8 cellular contexts compared by ENCODE assay signal in the genomic region with DNA sequence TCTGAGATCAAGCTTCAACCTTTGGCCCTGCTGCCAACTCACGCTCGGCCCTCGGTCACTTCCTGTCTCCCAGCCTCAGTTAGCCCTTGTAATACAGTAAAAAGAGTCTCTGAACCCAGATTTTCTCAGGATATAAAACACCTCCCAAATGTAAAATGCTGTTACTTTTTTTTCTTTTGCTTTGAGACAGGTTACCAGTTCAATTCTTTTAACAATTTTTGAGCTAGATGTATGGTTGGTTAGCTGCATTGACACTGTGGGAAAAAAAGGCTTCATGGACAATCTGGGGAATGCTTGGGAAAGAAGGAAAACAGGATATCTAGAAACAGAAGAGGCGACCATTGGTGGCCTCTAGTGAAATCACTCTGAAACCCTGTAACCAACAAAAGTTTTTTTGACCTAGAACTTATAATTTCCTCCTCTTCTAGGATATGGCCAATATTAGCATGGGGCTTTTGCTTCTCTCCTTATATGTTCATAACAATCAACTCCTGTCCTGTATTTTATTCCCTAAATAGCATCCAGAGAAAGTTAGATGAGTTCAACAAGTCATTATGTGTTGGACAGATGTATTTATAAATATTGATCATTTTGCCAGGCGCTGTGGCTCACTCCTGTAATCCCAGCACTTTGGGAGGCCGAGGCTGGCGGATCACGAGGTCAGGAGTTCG. TPM values are rescaled to one million over a fixed set of nuclear protein-coding genes. Genes with fewer than 3 reads are reported as not detected.
DNase-seq lines count a peak whose midpoint lies in the region; ATAC-seq, FAIRE-seq and TF ChIP-seq lines count a peak whose summit lies in the region.

No MANE protein-coding gene starts in this region.

- FAIRE-seq in H54 (lab: Jason Lieb, UNC), result no peak

- no peaks in the 10 kb centered on the region for H3K27me3 Mint-ChIP-seq in activated CD8-positive, alpha-beta memory T cell treated with anti-CD3 and anti-CD28 coated beads, Interleukin-2, amount 10 ng/mL, durations not matched to agents 7 days and 5 days
- H3K27me3 Mint-ChIP-seq in activated T-helper 17 cell treated with anti-CD3 and anti-CD28 coated beads, Interleukin-2, amount 50 U/mL, for 72 hours, result no peaks in the 10 kb centered on the region
- H3K27me3 Mint-ChIP-seq in immature natural killer cell (ENCODE audit: low read depth in 3 of 3), result peaks cover 2 to 9% (median 7%) of the 10 kb centered on the region in 3 donors

- H3K36me3 ChIP-seq in thoracic aorta, result no peaks in the 10 kb centered on the region

- POLR2A ChIA-PET in GM10248 (lab: Yijun Ruan, JAX), result interaction anchor here (1.3 to 1.9 kb wide), 3 partner anchors 17 to 103 kb away, joined by 3 to 10 read pairs (median 8); partner anchors contain the start of genes FOXD2 and STIL

- peaks cover 24 to 37% of the 10 kb centered on the region in 2 donors for H3K4me1 ChIP-seq in thoracic aorta (ENCODE audit: control insufficient read depth in 1 of 2, low read depth in 2 of 2)

- peaks cover 20% of the 10 kb centered on the region for H3K4me1 Mint-ChIP-seq in activated CD8-positive, alpha-beta memory T cell treated with anti-CD3 and anti-CD28 coated beads, Interleukin-2, amount 10 ng/mL, durations not matched to agents 7 days and 5 days
- H3K4me1 Mint-ChIP-seq in activated T-helper 17 cell treated with anti-CD3 and anti-CD28 coated beads, Interleukin-2, amount 50 U/mL, for 72 hours, result peaks cover 6% of the 10 kb centered on the region
- peaks cover 14 to 29% of the 10 kb centered on the region in 2 donors for H3K4me1 Mint-ChIP-seq in immature natural killer cell

- no peaks in the 10 kb centered on the region for H3K27me3 ChIP-seq in thoracic aorta (replicated peaks; ENCODE audit: insufficient read depth)

- peaks cover 4% of the 10 kb centered on the region for H3K36me3 Mint-ChIP-seq in activated CD8-positive, alpha-beta memory T cell treated with anti-CD3 and anti-CD28 coated beads, Interleukin-2, amount 10 ng/mL, durations not matched to agents 7 days and 5 days
- H3K36me3 Mint-ChIP-seq in activated T-helper 17 cell treated with anti-CD3 and anti-CD28 coated beads, Interleukin-2, amount 50 U/mL, for 72 hours (ENCODE audit: low read depth), result peaks cover 31% of the 10 kb centered on the region
- no peaks in the 10 kb centered on the region for H3K36me3 Mint-ChIP-seq in immature natural killer cell

- H3K27ac ChIP-seq in thoracic aorta, result peak overlapping the region; percentile 98

- TF ChIP-seq POLR2A in H54 (IDR thresholded peaks at IDR 0.05; ENCODE audit: low read depth, low read length), result no peak

- ATAC-seq in activated CD8-positive, alpha-beta memory T cell treated with anti-CD3 and anti-CD28 coated beads, Interleukin-2, amount 10 ng/mL, durations not matched to agents 7 days and 5 days, result no peak
- no peak for ATAC-seq in activated T-helper 17 cell treated with anti-CD3 and anti-CD28 coated beads, Interleukin-2, amount 50 U/mL, for 72 hours (replicated peaks)
- ATAC-seq in thoracic aorta (ENCODE audit: insufficient number of reproducible peaks, low FRiP score, low read depth), result no peak

- H3K9me3 ChIP-seq in thoracic aorta, result no peaks in the 10 kb centered on the region

- H3K4me3 ChIP-seq in thoracic aorta, result peak overlapping the region; percentile 86

- CTCF ChIA-PET in activated CD8-positive, alpha-beta memory T cell treated with anti-CD3 and anti-CD28 coated beads, Interleukin-2, amount 10 ng/mL, durations not matched to agents 7 days and 5 days (lab: Charles Lee), result interaction anchor here (0.8 to 1.6 kb wide), 6 partner anchors 11 to 154 kb away, joined by 3 to 5 read pairs (median 4); partner anchors contain the start of genes FOXD2 and STIL
- CTCF ChIA-PET in GM10248 (lab: Yijun Ruan, JAX), result interaction anchor here (0.6 to 2.0 kb wide), 6 partner anchors 9 to 101 kb away, joined by 3 to 7 read pairs (median 3); partner anchors contain the start of gene STIL

- TF ChIP-seq CTCF in thoracic aorta (IDR thresholded peaks at IDR 0.05) (no peak), GM10248 (IDR thresholded peaks at IDR 0.05; ENCODE audit: control extremely low read depth, extremely low read depth, low read depth, missing control alignments) (no peak)

- H3K27ac Mint-ChIP-seq in activated CD8-positive, alpha-beta memory T cell treated with anti-CD3 and anti-CD28 coated beads, Interleukin-2, amount 10 ng/mL, durations not matched to agents 7 days and 5 days, result peak overlapping the region; percentile 95
- peak overlapping the region; percentile 99 for H3K27ac Mint-ChIP-seq in activated T-helper 17 cell treated with anti-CD3 and anti-CD28 coated beads, Interleukin-2, amount 50 U/mL, for 72 hours
- peak overlapping the region; percentile 84 to 95 (median 94) for H3K27ac Mint-ChIP-seq in immature natural killer cell

- no peaks in the 10 kb centered on the region for H3K9me3 Mint-ChIP-seq in activated CD8-positive, alpha-beta memory T cell treated with anti-CD3 and anti-CD28 coated beads, Interleukin-2, amount 10 ng/mL, durations not matched to agents 7 days and 5 days (ENCODE audit: low read depth)
- H3K9me3 Mint-ChIP-seq in activated T-helper 17 cell treated with anti-CD3 and anti-CD28 coated beads, Interleukin-2, amount 50 U/mL, for 72 hours, result no peaks in the 10 kb centered on the region
- H3K9me3 Mint-ChIP-seq in immature natural killer cell, result no peaks in the 10 kb centered on the region

- DNase-seq in activated CD8-positive, alpha-beta memory T cell treated with anti-CD3 and anti-CD28 coated beads, Interleukin-2, amount 10 ng/mL, durations not matched to agents 7 days and 5 days, result no peak
- no peak for DNase-seq in activated CD8-positive, alpha-beta memory T cell treated with anti-CD3 and anti-CD28 coated beads for 24 hours
- DNase-seq in immature natural killer cell (peak in 1 of 3 donors; percentile 4), thoracic aorta (ENCODE audit: low spot score) (no peak), DMS153 treated with DMSO at 0.1 percent for 48 hours (lab: John Stamatoyannopoulos, UW; ENCODE audit: unreplicated experiment) (no peak), GM10248 (ENCODE audit: extremely low spot score) (no peak), H54 (ENCODE audit: insufficient read length, low spot score) (no peak)

- H3K4me3 Mint-ChIP-seq in activated CD8-positive, alpha-beta memory T cell treated with anti-CD3 and anti-CD28 coated beads, Interleukin-2, amount 10 ng/mL, durations not matched to agents 7 days and 5 days, result no peak overlapping the region
- no peak overlapping the region for H3K4me3 Mint-ChIP-seq in activated T-helper 17 cell treated with anti-CD3 and anti-CD28 coated beads, Interleukin-2, amount 50 U/mL, for 72 hours
- H3K4me3 Mint-ChIP-seq in immature natural killer cell, result peak overlapping the region in 4 of 5 donors; percentile 93 to 95 (median 94)

RNA-seq across cellular contexts. Expression of gene CMPK1, which starts 1.3 kb away (rescaled TPM):
- 10 to 100 TPM; 77.5 to 94.4 TPM for total RNA-seq in activated CD8-positive, alpha-beta memory T cell treated with anti-CD3 and anti-CD28 coated beads, Interleukin-2, amount 10 ng/mL, durations not matched to agents 7 days and 5 days
- 100 to 1,000 TPM in 1 of 2 donors, 10 to 100 TPM in 1; 95.3 to 124 TPM for total RNA-seq in activated T-helper 17 cell treated with anti-CD3 and anti-CD28 coated beads, Interleukin-2, amount 50 U/mL, for 72 hours
- 100 to 1,000 TPM; 122 to 171 (median 140) TPM for polyA plus RNA-seq in immature natural killer cell
- 100 to 1,000 TPM; 117 to 146 TPM for total RNA-seq in thoracic aorta

RNA-seq across cellular contexts. Expression of gene STIL, which starts 21.0 kb away (rescaled TPM):
- total RNA-seq in activated CD8-positive, alpha-beta memory T cell treated with anti-CD3 and anti-CD28 coated beads, Interleukin-2, amount 10 ng/mL, durations not matched to agents 7 days and 5 days, result 10 to 100 TPM; 38.6 to 51.3 TPM
- 10 to 100 TPM; 31.7 to 33.0 TPM for total RNA-seq in activated T-helper 17 cell treated with anti-CD3 and anti-CD28 coated beads, Interleukin-2, amount 50 U/mL, for 72 hours
- polyA plus RNA-seq in immature natural killer cell, result 1 to 10 TPM in 2 of 3 donors, under 1 TPM in 1; 0.54 to 1.8 (median 1.1) TPM
- 1 to 10 TPM; 1.1 to 2.2 TPM for total RNA-seq in thoracic aorta

Comparison
In these comparisons a context has a peak if more than half of its experiments do, and no peak if none do; other contexts are left out.
1. H3K4me3 Mint-ChIP-seq: peak in immature natural killer cell (4 of 5); none in activated CD8-positive, alpha-beta memory T cell treated with anti-CD3 and anti-CD28 coated beads, Interleukin-2, amount 10 ng/mL, durations not matched to agents 7 days and 5 days (single experiment) and activated T-helper 17 cell treated with anti-CD3 and anti-CD28 coated beads, Interleukin-2, amount 50 U/mL, for 72 hours (single experiment).
2. RNA of gene STIL, which starts 21.0 kb away (total RNA-seq): 38.6 to 51.3 TPM in activated CD8-positive, alpha-beta memory T cell treated with anti-CD3 and anti-CD28 coated beads, Interleukin-2, amount 10 ng/mL, durations not matched to agents 7 days and 5 days and 31.7 to 33.0 TPM in activated T-helper 17 cell treated with anti-CD3 and anti-CD28 coated beads, Interleukin-2, amount 50 U/mL, for 72 hours; 1.1 to 2.2 TPM in thoracic aorta; every median in the first group is over 10 times any median in the second.
3. Peak in every context shown above with its lines, with median percentiles within 50 percentile points of each other: H3K27ac Mint-ChIP-seq.